Comparison of ENCODE assay signal across 17 cellular contexts in the genomic region with DNA sequence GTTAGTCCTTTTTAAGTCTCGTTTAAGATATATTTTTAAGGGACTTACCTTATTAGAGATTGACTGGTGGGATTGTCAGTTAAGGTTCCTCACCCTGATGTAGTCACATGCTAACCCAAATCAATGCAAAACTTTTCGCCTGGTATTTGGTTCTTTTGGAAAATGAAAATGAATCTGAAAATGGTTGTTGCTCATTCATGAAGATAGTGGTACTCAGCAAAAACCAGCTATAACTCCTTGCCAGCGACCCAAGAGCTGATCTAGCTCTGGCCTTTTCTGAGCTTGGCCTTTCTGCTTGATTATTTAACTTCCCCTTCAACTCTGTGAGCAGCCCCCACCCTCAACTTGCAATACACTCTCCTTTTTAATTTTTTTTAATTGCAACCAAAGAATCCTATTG.
"Had no signal": no experiment of that assay in that cellular context is flagged by ENCODE, and none has a peak within 500 bp of the region (broad histone marks: within the 10 kb centered on the region; RNA-seq: fewer than 3 reads in every experiment).

No MANE protein-coding gene starts in this region.

- H3K9me3 ChIP-seq: body of pancreas, pancreas, sigmoid colon, thoracic aorta, upper lobe of right lung had no signal

- H3K4me1 ChIP-seq: sigmoid colon had no signal

- DNase-seq: activated B cell treated with CpG ODN at 0.5 μM for 24 hours; activated CD4-positive, alpha-beta T cell treated with anti-CD3 and anti-CD28 coated beads for 48 hours; activated CD8-positive, alpha-beta T cell treated with anti-CD3 and anti-CD28 coated beads for 36 hours; activated naive CD4-positive, alpha-beta T cell treated with anti-CD3 and anti-CD28 coated beads for 36 hours; activated T-cell treated with anti-CD3 and anti-CD28 coated beads, Interleukin-2, amount 50 U/mL, for 1 hour; body of pancreas; caudate nucleus; effector memory CD8-positive, alpha-beta T cell; mesenchymal stem cell; naive thymus-derived CD8-positive, alpha-beta T cell; pancreas; sigmoid colon; stimulated activated CD4-positive, alpha-beta T cell treated with anti-CD3 and anti-CD28 coated beads, Interleukin-4, amount 100 ng/mL, for 4 hours; upper lobe of right lung had no signal

- H3K27me3 ChIP-seq: body of pancreas, hepatocyte, pancreas, sigmoid colon, upper lobe of right lung had no signal

- H3K4me2 ChIP-seq: hepatocyte had no signal

- H3K4me3 ChIP-seq: body of pancreas, hepatocyte, pancreas, sigmoid colon, thoracic aorta, upper lobe of right lung had no signal

- H3K36me3 ChIP-seq: pancreas, sigmoid colon, thoracic aorta, upper lobe of right lung had no signal

- H3K27ac ChIP-seq: body of pancreas, pancreas, sigmoid colon, thoracic aorta, upper lobe of right lung had no signal

- ATAC-seq: activated CD8-positive, alpha-beta T cell treated with anti-CD3 and anti-CD28 coated beads for 36 hours; body of pancreas; effector memory CD8-positive, alpha-beta T cell; naive thymus-derived CD8-positive, alpha-beta T cell; pancreas; stimulated activated memory B cell treated with anti-CD40 and anti-IgM and Interleukin-4, amounts not matched to agents 10 μg/mL and 1 μg/mL and 100 μg/mL, for 72 hours; upper lobe of right lung had no signal

- FAIRE-seq: pancreas had no signal

- H2AFZ ChIP-seq: hepatocyte had no signal
